1 cellular context compared by ENCODE assay signal in genomic region chr5:132070460-132071337, GRCh38.
TF ChIP-seq lines count a peak whose summit lies in the region.

No MANE protein-coding gene starts in this region.

TF ChIP-seq in IMR-90, 13 proteins besides CTCF, POLR2A, EP300 and RAD21:
- TF ChIP-seq, protein P1, sequence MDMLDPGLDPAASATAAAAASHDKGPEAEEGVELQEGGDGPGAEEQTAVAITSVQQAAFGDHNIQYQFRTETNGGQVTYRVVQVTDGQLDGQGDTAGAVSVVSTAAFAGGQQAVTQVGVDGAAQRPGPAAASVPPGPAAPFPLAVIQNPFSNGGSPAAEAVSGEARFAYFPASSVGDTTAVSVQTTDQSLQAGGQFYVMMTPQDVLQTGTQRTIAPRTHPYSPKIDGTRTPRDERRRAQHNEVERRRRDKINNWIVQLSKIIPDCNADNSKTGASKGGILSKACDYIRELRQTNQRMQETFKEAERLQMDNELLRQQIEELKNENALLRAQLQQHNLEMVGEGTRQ (IDR thresholded peaks at IDR 0.05; ENCODE audit: low read depth, low read length), result no peak
- TF ChIP-seq RCOR1 (IDR thresholded peaks at IDR 0.05; ENCODE audit: insufficient replicate concordance, low read length) (no peak), NFE2L2 (IDR thresholded peaks at IDR 0.05; ENCODE audit: low read depth, low read length) (peak; percentile 64), MAZ (IDR thresholded peaks at IDR 0.05; ENCODE audit: borderline replicate concordance, low read depth, low read length) (0 out of 2 replicates have a peak, but pooled peaks have one; percentile 37), CHD1 (IDR thresholded peaks at IDR 0.05; ENCODE audit: low read depth, low read length) (no peak), CEBPB (IDR thresholded peaks at IDR 0.05; ENCODE audit: low read depth, low read length) (peak; percentile 18; the same call in 1 of the 2 replicates), MAFK (IDR thresholded peaks at IDR 0.05; ENCODE audit: low read depth, low read length) (peak; percentile 73), MXI1 (IDR thresholded peaks at IDR 0.05; ENCODE audit: borderline replicate concordance, low read depth, low read length) (no peak), ELK1 (IDR thresholded peaks at IDR 0.05; ENCODE audit: borderline replicate concordance, low read depth, low read length) (no peak), SMC3 (IDR thresholded peaks at IDR 0.05; ENCODE audit: low read depth, low read length) (no peak), RFX5 (IDR thresholded peaks at IDR 0.05; ENCODE audit: low read depth, low read length) (no peak), BHLHE40 (IDR thresholded peaks at IDR 0.05; ENCODE audit: low read depth, low read length) (no peak), FOS (IDR thresholded peaks at IDR 0.05; ENCODE audit: low read depth, low read length) (peak; percentile 37; the same call in 1 of the 2 replicates)
